In genomic region chr12:21800011-21800410, GRCh38 we compare ENCODE assay signal across 36 cellular contexts. TPM values are rescaled to one million over a fixed set of nuclear protein-coding genes. Genes with fewer than 3 reads are reported as not detected.
"Had no signal": no experiment of that assay in that cellular context is flagged by ENCODE, and none has a peak within 500 bp of the region (broad histone marks: within the 10 kb centered on the region; RNA-seq: fewer than 3 reads in every experiment).

No MANE protein-coding gene starts in this region.

- H3K36me3 Mint-ChIP-seq: activated CD4-positive, alpha-beta memory T cell treated with anti-CD3 and anti-CD28 coated beads for 36 hours; activated naive CD8-positive, alpha-beta T cell treated with anti-CD3 and anti-CD28 coated beads for 36 hours; brain; mesothelial cell of epicardium; naive thymus-derived CD8-positive, alpha-beta T cell; neural progenitor cell had no signal

- ATAC-seq: activated CD4-positive, CD25-positive, alpha-beta regulatory T cell treated with anti-CD3 and anti-CD28 coated beads, Interleukin-2, amount 50 U/mL, for 24 hours; effector memory CD8-positive, alpha-beta T cell; gastrocnemius medialis; naive thymus-derived CD8-positive, alpha-beta T cell; right cardiac atrium; stimulated activated naive CD8-positive, alpha-beta T cell treated with anti-CD3 and anti-CD28 coated beads, Interleukin-15, Interleukin-2, amounts not matched to agents 100 U/mL and 50 U/mL, for 24 hours had no signal

- H3K4me1 Mint-ChIP-seq: activated naive CD8-positive, alpha-beta T cell treated with anti-CD3 and anti-CD28 coated beads for 36 hours; brain; mesothelial cell of epicardium; naive thymus-derived CD8-positive, alpha-beta T cell; neural progenitor cell had no signal

- H3K27me3 Mint-ChIP-seq: activated CD4-positive, alpha-beta memory T cell treated with anti-CD3 and anti-CD28 coated beads for 36 hours had no signal

- H3K27ac Mint-ChIP-seq: activated CD4-positive, alpha-beta memory T cell treated with anti-CD3 and anti-CD28 coated beads for 36 hours; activated naive CD4-positive, alpha-beta T cell treated with anti-CD3 and anti-CD28 coated beads for 36 hours; activated naive CD8-positive, alpha-beta T cell treated with anti-CD3 and anti-CD28 coated beads for 36 hours; activated T-helper 1 cell treated with anti-CD3 and anti-CD28 coated beads, Interleukin-12 subunit alpha, Interleukin-12 subunit beta, Interleukin-2, Interleukin-4 antibody, amounts not matched to agents 30 ng/mL and 10 ng/mL and 1 ng/mL, durations not matched to agents 14 hours and 24 hours and 36 hours; brain; effector memory CD8-positive, alpha-beta T cell; mesothelial cell of epicardium; naive thymus-derived CD8-positive, alpha-beta T cell; neural progenitor cell had no signal

- H3K27me3 ChIP-seq: adrenal gland, cardiac muscle cell, dorsolateral prefrontal cortex, gastrocnemius medialis, neural progenitor cell, testis, transverse colon had no signal

- H3K4me3 Mint-ChIP-seq: activated CD4-positive, alpha-beta memory T cell treated with anti-CD3 and anti-CD28 coated beads for 36 hours; activated naive CD4-positive, alpha-beta T cell treated with anti-CD3 and anti-CD28 coated beads for 36 hours; activated naive CD8-positive, alpha-beta T cell treated with anti-CD3 and anti-CD28 coated beads for 36 hours; activated T-helper 1 cell treated with anti-CD3 and anti-CD28 coated beads, Interleukin-12 subunit alpha, Interleukin-12 subunit beta, Interleukin-2, Interleukin-4 antibody, amounts not matched to agents 30 ng/mL and 10 ng/mL and 1 ng/mL, durations not matched to agents 14 hours and 24 hours and 36 hours; brain; effector memory CD8-positive, alpha-beta T cell; mesothelial cell of epicardium; naive thymus-derived CD8-positive, alpha-beta T cell; neural progenitor cell had no signal

- H3K27ac ChIP-seq: adrenal gland, cardiac muscle cell, coronary artery, dorsolateral prefrontal cortex, left ventricle myocardium inferior, neural progenitor cell, testis, transverse colon, VCaP had no signal

- H3K36me3 ChIP-seq: adrenal gland, cardiac muscle cell, neural progenitor cell, transverse colon had no signal

- H3K4me3 ChIP-seq: adrenal gland, cardiac muscle cell, coronary artery, dorsolateral prefrontal cortex, gastrocnemius medialis, left ventricle myocardium inferior, neural progenitor cell, testis, transverse colon had no signal

- H3K9me3 Mint-ChIP-seq: activated CD4-positive, alpha-beta memory T cell treated with anti-CD3 and anti-CD28 coated beads for 36 hours; activated naive CD4-positive, alpha-beta T cell treated with anti-CD3 and anti-CD28 coated beads for 36 hours; activated naive CD8-positive, alpha-beta T cell treated with anti-CD3 and anti-CD28 coated beads for 36 hours; activated T-helper 1 cell treated with anti-CD3 and anti-CD28 coated beads, Interleukin-12 subunit alpha, Interleukin-12 subunit beta, Interleukin-2, Interleukin-4 antibody, amounts not matched to agents 30 ng/mL and 10 ng/mL and 1 ng/mL, durations not matched to agents 14 hours and 24 hours and 36 hours; mesothelial cell of epicardium; naive thymus-derived CD8-positive, alpha-beta T cell; neural progenitor cell had no signal

- DNase-seq: activated CD4-positive, alpha-beta memory T cell treated with anti-CD3 and anti-CD28 coated beads for 36 hours; activated CD4-positive, alpha-beta T cell treated with anti-CD3 and anti-CD28 coated beads for 48 hours; activated CD8-positive, alpha-beta memory T cell treated with anti-CD3 and anti-CD28 coated beads, Interleukin-2, amount 50 U/mL, for 4 hours; activated effector memory CD4-positive, alpha-beta T cell treated with anti-CD3 and anti-CD28 coated beads, Interleukin-2, amount 50 U/mL, for 16 hours; activated naive CD4-positive, alpha-beta T cell treated with anti-CD3 and anti-CD28 coated beads for 36 hours; activated naive CD8-positive, alpha-beta T cell treated with anti-CD3 and anti-CD28 coated beads for 36 hours; activated T-cell treated with anti-CD3 and anti-CD28 coated beads, Interleukin-2, amount 50 U/mL, for 1 hour; adrenal gland; aorta; cerebellar nuclear complex; dorsolateral prefrontal cortex; effector memory CD8-positive, alpha-beta T cell; erythroblast; gastrocnemius medialis; hippocampal formation; left ventricle myocardium inferior; naive thymus-derived CD8-positive, alpha-beta T cell; occipital lobe; right cardiac atrium; stimulated activated CD4-positive, alpha-beta T cell treated with anti-CD3 and anti-CD28 coated beads, Interleukin-4, amount 100 ng/mL, for 1 hour; stimulated activated naive CD8-positive, alpha-beta T cell treated with anti-CD3 and anti-CD28 coated beads, Interleukin-15, Interleukin-2, amounts not matched to agents 100 U/mL and 50 U/mL, for 24 hours; T-helper 1 cell; testis; transverse colon had no signal

- H3K9me3 ChIP-seq: adrenal gland, gastrocnemius medialis, testis, transverse colon had no signal

- H3K4me1 ChIP-seq: adrenal gland, gastrocnemius medialis, left ventricle myocardium inferior, neural progenitor cell, testis had no signal

RNA-seq across cellular contexts. Expression of gene KCNJ8, which starts 25.5 kb away (rescaled TPM):
- total RNA-seq: activated CD4-positive, alpha-beta memory T cell treated with anti-CD3 and anti-CD28 coated beads for 36 hours; activated CD8-positive, alpha-beta memory T cell treated with anti-CD3 and anti-CD28 coated beads for 36 hours; activated naive CD4-positive, alpha-beta T cell treated with anti-CD3 and anti-CD28 coated beads for 36 hours; activated naive CD8-positive, alpha-beta T cell treated with anti-CD3 and anti-CD28 coated beads for 36 hours; activated T-helper 1 cell treated with anti-CD3 and anti-CD28 coated beads, Interleukin-12 subunit alpha, Interleukin-12 subunit beta, Interleukin-2, Interleukin-4 antibody, amounts not matched to agents 30 ng/mL and 10 ng/mL and 1 ng/mL, durations not matched to agents 14 hours and 24 hours and 36 hours; lung microvascular endothelial cell; naive thymus-derived CD8-positive, alpha-beta T cell; pulmonary artery endothelial cell had no signal
- polyA plus RNA-seq: keratinocyte; naive thymus-derived CD8-positive, alpha-beta T cell had no signal
